Comparison of ENCODE assay signal across 19 cellular contexts in the genomic region with DNA sequence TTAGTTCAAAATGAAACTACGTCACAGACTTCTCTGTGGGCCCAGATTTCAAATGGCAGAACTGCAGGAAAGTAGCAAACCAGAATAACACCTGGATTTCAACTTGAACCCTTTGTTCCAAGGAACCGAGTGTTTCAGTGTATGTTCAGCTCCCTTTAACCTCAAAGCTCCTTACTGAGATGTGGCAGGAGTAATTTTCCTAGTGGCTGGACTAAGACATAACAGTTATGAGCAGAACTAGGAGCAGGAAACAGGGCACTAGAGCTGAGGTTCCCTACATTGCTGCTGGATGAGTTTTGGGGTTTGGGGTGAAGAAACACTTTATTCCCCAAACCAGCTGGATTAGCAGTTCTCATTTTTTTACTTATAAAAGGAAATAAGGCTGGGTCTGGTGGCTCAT.
"Had no signal": no experiment of that assay in that cellular context is flagged by ENCODE, and none has a peak within 500 bp of the region (broad histone marks: within the 10 kb centered on the region; RNA-seq: fewer than 3 reads in every experiment).

No MANE protein-coding gene starts in this region.

- DNase-seq: activated CD4-positive, alpha-beta memory T cell treated with anti-CD3 and anti-CD28 coated beads for 36 hours; activated CD4-positive, alpha-beta T cell treated with anti-CD3 and anti-CD28 coated beads for 36 hours; activated effector memory CD4-positive, alpha-beta T cell treated with Interleukin-2 at 50 U/mL for 16 hours; activated T-cell treated with anti-CD3 and anti-CD28 coated beads, Interleukin-2, amount 50 U/mL, for 4 hours; adrenal gland; esophagus squamous epithelium; head of caudate nucleus; kidney glomerular epithelial cell; left ventricle myocardium superior; naive thymus-derived CD8-positive, alpha-beta T cell; right cardiac atrium; small intestine; stimulated activated naive CD8-positive, alpha-beta T cell treated with anti-CD3 and anti-CD28 coated beads, Interleukin-15, Interleukin-2, amounts not matched to agents 100 U/mL and 50 U/mL, for 24 hours; T-helper 2 cell had no signal

- H3K9me3 ChIP-seq: adrenal gland, esophagus squamous epithelium, prostate gland had no signal

- H3K27me3 ChIP-seq: adrenal gland, esophagus squamous epithelium had no signal

- ATAC-seq: activated CD4-positive, alpha-beta T cell treated with anti-CD3 and anti-CD28 coated beads for 36 hours; activated T-cell treated with anti-CD3 and anti-CD28 coated beads, Interleukin-2, amount 50 U/mL, for 4 hours; left ventricle myocardium superior; naive thymus-derived CD8-positive, alpha-beta T cell; right cardiac atrium; stimulated activated naive CD8-positive, alpha-beta T cell treated with anti-CD3 and anti-CD28 coated beads, Interleukin-15, Interleukin-2, amounts not matched to agents 100 U/mL and 50 U/mL, for 24 hours had no signal

- H3K27me3 Mint-ChIP-seq: activated CD4-positive, alpha-beta memory T cell treated with anti-CD3 and anti-CD28 coated beads for 36 hours; activated CD4-positive, alpha-beta T cell treated with anti-CD3 and anti-CD28 coated beads for 36 hours; activated naive CD4-positive, alpha-beta T cell treated with anti-CD3 and anti-CD28 coated beads, Interleukin-2, amount 50 U/mL, for 24 hours; memory B cell; naive thymus-derived CD8-positive, alpha-beta T cell had no signal

- H3K4me1 ChIP-seq: adrenal gland, esophagus squamous epithelium, prostate gland had no signal

- H3K27ac ChIP-seq: adrenal gland, esophagus squamous epithelium, prostate gland had no signal

- H3K4me1 Mint-ChIP-seq: activated CD4-positive, alpha-beta T cell treated with anti-CD3 and anti-CD28 coated beads for 36 hours; activated naive CD4-positive, alpha-beta T cell treated with anti-CD3 and anti-CD28 coated beads, Interleukin-2, amount 50 U/mL, for 24 hours; memory B cell had no signal

- H3K9me3 Mint-ChIP-seq: activated CD4-positive, alpha-beta memory T cell treated with anti-CD3 and anti-CD28 coated beads for 36 hours; activated naive CD4-positive, alpha-beta T cell treated with anti-CD3 and anti-CD28 coated beads, Interleukin-2, amount 50 U/mL, for 24 hours; activated T-cell treated with anti-CD3 and anti-CD28 coated beads, Interleukin-2, amount 50 U/mL, for 4 hours; memory B cell; naive thymus-derived CD8-positive, alpha-beta T cell had no signal

- H3K36me3 ChIP-seq: adrenal gland, prostate gland had no signal

- H3K4me3 ChIP-seq: adrenal gland, esophagus squamous epithelium, prostate gland had no signal

- FAIRE-seq: colon, frontal cortex, small intestine had no signal

- H3K27ac Mint-ChIP-seq: activated CD4-positive, alpha-beta memory T cell treated with anti-CD3 and anti-CD28 coated beads for 36 hours; activated CD4-positive, alpha-beta T cell treated with anti-CD3 and anti-CD28 coated beads for 36 hours; activated naive CD4-positive, alpha-beta T cell treated with anti-CD3 and anti-CD28 coated beads, Interleukin-2, amount 50 U/mL, for 24 hours; memory B cell had no signal

- H3K4me3 Mint-ChIP-seq: activated CD4-positive, alpha-beta memory T cell treated with anti-CD3 and anti-CD28 coated beads for 36 hours; activated CD4-positive, alpha-beta T cell treated with anti-CD3 and anti-CD28 coated beads for 36 hours; activated naive CD4-positive, alpha-beta T cell treated with anti-CD3 and anti-CD28 coated beads, Interleukin-2, amount 50 U/mL, for 24 hours; activated T-cell treated with anti-CD3 and anti-CD28 coated beads, Interleukin-2, amount 50 U/mL, for 4 hours; memory B cell; naive thymus-derived CD8-positive, alpha-beta T cell had no signal
